ENCODE assay signal across 2 cellular contexts in the genomic region with DNA sequence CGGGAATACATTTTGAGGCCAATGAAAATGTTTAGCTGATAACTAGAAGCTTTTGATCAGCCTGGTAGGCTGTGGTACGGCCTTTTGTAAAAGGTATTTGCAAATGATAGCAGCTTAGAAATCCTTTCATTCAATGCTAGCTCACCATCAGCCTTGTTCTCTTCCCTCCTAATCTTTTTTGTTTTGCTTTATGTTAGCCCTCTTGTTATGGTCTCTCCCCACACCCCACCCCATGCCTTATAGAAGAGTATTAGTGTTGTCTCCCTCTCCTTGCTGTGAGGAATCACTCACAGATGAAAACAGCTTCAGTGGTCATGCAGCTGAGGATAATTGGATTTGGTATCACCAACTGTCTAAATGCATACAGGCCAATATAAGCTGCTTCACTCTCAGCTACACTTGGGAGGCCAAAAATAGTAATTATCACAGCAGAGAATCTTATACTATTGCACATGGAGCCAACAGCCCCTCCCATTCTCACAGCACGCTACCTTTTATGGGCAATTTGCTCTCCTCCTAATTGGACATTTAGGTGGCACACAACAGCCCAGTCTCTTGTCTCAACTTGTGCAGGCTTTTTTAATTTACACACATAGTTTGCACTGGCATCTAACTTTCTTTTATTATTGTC.
TF ChIP-seq lines count a peak whose summit lies in the region.

No MANE protein-coding gene starts in this region.

TF ChIP-seq in H1, 55 proteins besides CTCF, POLR2A, EP300 and RAD21:
- TF ChIP-seq SRF (IDR thresholded peaks at IDR 0.05; ENCODE audit: low read depth, low read length) (peak; percentile 62; the same call in 1 of the 2 replicates), TBP (IDR thresholded peaks at IDR 0.05; ENCODE audit: low read depth, low read length) (no peak)

TF ChIP-seq in HepG2, 621 proteins besides CTCF, POLR2A, EP300 and RAD21:
- TF ChIP-seq NFAT5 (CRISPR knock-in tag; IDR thresholded peaks at IDR 0.05): no peak
- TF ChIP-seq ATF7 (IDR thresholded peaks at IDR 0.05): no peak
- TF ChIP-seq ATF7 (CRISPR knock-in tag; IDR thresholded peaks at IDR 0.05): no peak
- TF ChIP-seq SPEN (CRISPR knock-in tag; IDR thresholded peaks at IDR 0.05; ENCODE audit: low read depth): no peak
- TF ChIP-seq AHDC1 (CRISPR knock-in tag; IDR thresholded peaks at IDR 0.05; ENCODE audit: borderline replicate concordance): no peak
- no peak for TF ChIP-seq ZIK1 (CRISPR knock-in tag; IDR thresholded peaks at IDR 0.05; ENCODE audit: borderline replicate concordance, low read depth)
